8 cellular contexts compared by ENCODE assay signal in genomic region chr5:116947691-116948528, GRCh38.
A peak's percentile ranks its signal among the peaks of the same experiment; 100 is the strongest.
DNase-seq lines count a peak whose midpoint lies in the region; ATAC-seq and TF ChIP-seq lines count a peak whose summit lies in the region.

No MANE protein-coding gene starts in this region.

- peak; percentile 79 for TF ChIP-seq CTCF in NB4 (IDR thresholded peaks at IDR 0.05; ENCODE audit: low read depth, low read length)

- no peak overlapping the region for H3K4me3 ChIP-seq in NB4 (ENCODE audit: low read depth, low read length)

- TF ChIP-seq POLR2A in NB4 (IDR thresholded peaks at IDR 0.05; ENCODE audit: extremely low read depth, insufficient read length), result no peak

- peak; percentile 43 for DNase-seq in NK-92 treated with Interleukin-12 subunit alpha and Interleukin-12 subunit beta, amount 100 ng/mL, for 24 hours (lab: John Stamatoyannopoulos, UW)
- DNase-seq in NK-92 (lab: John Stamatoyannopoulos, UW; ENCODE audit: unreplicated experiment) (no peak), NB4 (ENCODE audit: low read depth) (peak; percentile 78), T-helper 9 cell (peak; percentile 29), brain pericyte (ENCODE audit: low read depth, low spot score) (peak; percentile 7), kidney tubule cell (ENCODE audit: low spot score) (peak; percentile 86)
- peak; percentile 6 for DNase-seq in stimulated activated CD8-positive, alpha-beta memory T cell treated with anti-CD3 and anti-CD28 coated beads, Interleukin-12 subunit alpha, Interleukin-12 subunit beta, amount 100 ng/mL, for 1 hour (ENCODE audit: low read depth)

- peak; percentile 100 for ATAC-seq in HG02763 (IDR thresholded peaks at IDR 0.05; ENCODE audit: unreplicated experiment)
